In genomic region chr22:37279469-37279868, GRCh38 we compare ENCODE assay signal across 14 cellular contexts. TPM values are rescaled to one million over a fixed set of nuclear protein-coding genes. Genes with fewer than 3 reads are reported as not detected.
DNase-seq lines count a peak whose midpoint lies in the region; ATAC-seq and TF ChIP-seq lines count a peak whose summit lies in the region.
"Had no signal": no experiment of that assay in that cellular context is flagged by ENCODE, and none has a peak within 500 bp of the region (broad histone marks: within the 10 kb centered on the region; RNA-seq: fewer than 3 reads in every experiment).

No MANE protein-coding gene starts in this region.

- H3K36me3 Mint-ChIP-seq in IgD-negative memory B cell (peaks cover 2% of the 10 kb centered on the region), endothelial cell (ENCODE audit: low read depth, unreplicated experiment) (no peaks in the 10 kb centered on the region)
- H3K36me3 Mint-ChIP-seq in stimulated activated effector memory CD8-positive, alpha-beta T cell treated with anti-CD3 and anti-CD28 coated beads, Interleukin-12 subunit alpha, Interleukin-12 subunit beta, amount 100 ng/mL, for 72 hours = peaks cover 36% of the 10 kb centered on the region

- H3K27ac Mint-ChIP-seq in IgD-negative memory B cell = peak overlapping the region in 1 of 3 donors; percentile 78
- peak overlapping the region; percentile 70 for H3K27ac Mint-ChIP-seq in stimulated activated effector memory CD8-positive, alpha-beta T cell treated with anti-CD3 and anti-CD28 coated beads, Interleukin-12 subunit alpha, Interleukin-12 subunit beta, amount 100 ng/mL, for 72 hours
- H3K27ac Mint-ChIP-seq in endothelial cell (ENCODE audit: unreplicated experiment) = no peak overlapping the region
- H3K27ac Mint-ChIP-seq: stimulated activated naive CD8-positive, alpha-beta T cell treated with anti-CD3 and anti-CD28 coated beads, Interleukin-15, amount 100 ng/mL, for 72 hours had no signal

- TF ChIP-seq CTCF in endothelial cell (IDR thresholded peaks at IDR 0.05; ENCODE audit: unreplicated experiment) = no peak

- DNase-seq in SKM-1 (lab: John Stamatoyannopoulos, UW; ENCODE audit: unreplicated experiment) (peak; percentile 82), glomerular visceral epithelial cell (ENCODE audit: extremely low spot score) (peak; percentile 95), iPS-NIHi7 (ENCODE audit: extremely low spot score) (no peak), endothelial cell (ENCODE audit: low spot score) (no peak)
- DNase-seq in stimulated activated effector memory CD8-positive, alpha-beta T cell treated with anti-CD3 and anti-CD28 coated beads, Interleukin-12 subunit alpha, Interleukin-12 subunit beta, amount 100 ng/mL, for 72 hours (ENCODE audit: low spot score in 2 of 2) = no peak
- DNase-seq: CD4-positive, alpha-beta memory T cell; heart right ventricle; NCI-H1436 treated with DMSO at 0.1 percent for 48 hours; SJCRH30; stimulated activated naive CD8-positive, alpha-beta T cell treated with anti-CD3 and anti-CD28 coated beads, Interleukin-15, amount 100 ng/mL, for 72 hours had no signal

- H3K27me3 Mint-ChIP-seq in IgD-negative memory B cell = no peaks in the 10 kb centered on the region
- H3K27me3 Mint-ChIP-seq in endothelial cell (ENCODE audit: unreplicated experiment) = peaks cover 4% of the 10 kb centered on the region
- H3K27me3 Mint-ChIP-seq: stimulated activated naive CD8-positive, alpha-beta T cell treated with anti-CD3 and anti-CD28 coated beads, Interleukin-15, amount 100 ng/mL, for 72 hours had no signal

- ATAC-seq in stimulated activated effector memory CD8-positive, alpha-beta T cell treated with anti-CD3 and anti-CD28 coated beads, Interleukin-12 subunit alpha, Interleukin-12 subunit beta, amount 100 ng/mL, for 72 hours = no peak
- ATAC-seq in HG03025 (IDR thresholded peaks at IDR 0.05; ENCODE audit: low FRiP score, unreplicated experiment) = no peak
- ATAC-seq: heart right ventricle; stimulated activated naive CD8-positive, alpha-beta T cell treated with anti-CD3 and anti-CD28 coated beads, Interleukin-15, amount 100 ng/mL, for 72 hours had no signal

- H3K4me3 Mint-ChIP-seq in IgD-negative memory B cell (peak overlapping the region in 3 of 4 donors; percentile 17 to 82 (median 44)), endothelial cell (ENCODE audit: unreplicated experiment) (no peak overlapping the region)
- peak overlapping the region; percentile 18 for H3K4me3 Mint-ChIP-seq in stimulated activated effector memory CD8-positive, alpha-beta T cell treated with anti-CD3 and anti-CD28 coated beads, Interleukin-12 subunit alpha, Interleukin-12 subunit beta, amount 100 ng/mL, for 72 hours
- H3K4me3 Mint-ChIP-seq: neural crest cell; stimulated activated naive CD8-positive, alpha-beta T cell treated with anti-CD3 and anti-CD28 coated beads, Interleukin-15, amount 100 ng/mL, for 72 hours had no signal

- peaks cover 38 to 40% (median 38%) of the 10 kb centered on the region in 3 donors for H3K4me1 Mint-ChIP-seq in IgD-negative memory B cell
- peaks cover 92% of the 10 kb centered on the region for H3K4me1 Mint-ChIP-seq in stimulated activated effector memory CD8-positive, alpha-beta T cell treated with anti-CD3 and anti-CD28 coated beads, Interleukin-12 subunit alpha, Interleukin-12 subunit beta, amount 100 ng/mL, for 72 hours
- peaks cover 15% of the 10 kb centered on the region for H3K4me1 Mint-ChIP-seq in endothelial cell (ENCODE audit: unreplicated experiment)

- H3K9me3 Mint-ChIP-seq in IgD-negative memory B cell = no peaks in the 10 kb centered on the region
- no peaks in the 10 kb centered on the region for H3K9me3 Mint-ChIP-seq in stimulated activated effector memory CD8-positive, alpha-beta T cell treated with anti-CD3 and anti-CD28 coated beads, Interleukin-12 subunit alpha, Interleukin-12 subunit beta, amount 100 ng/mL, for 72 hours
- no peaks in the 10 kb centered on the region for H3K9me3 Mint-ChIP-seq in endothelial cell (ENCODE audit: unreplicated experiment)
- H3K9me3 Mint-ChIP-seq: neural crest cell had no signal

RNA-seq across cellular contexts. Expression of gene CYTH4, which starts 2.8 kb away (rescaled TPM):
- 70.8 TPM for polyA plus RNA-seq in IgD-negative memory B cell
- 0.33 TPM for total RNA-seq in endothelial cell (ENCODE audit: unreplicated experiment)
- total RNA-seq: cardiac muscle cell, neural crest cell, SJCRH30 had no signal
- polyA plus RNA-seq: cardiac muscle cell had no signal

RNA-seq across cellular contexts. Expression of gene RAC2, which starts 35.4 kb away (rescaled TPM):
- 1,067 TPM for polyA plus RNA-seq in IgD-negative memory B cell
- 16.6 TPM for total RNA-seq in endothelial cell (ENCODE audit: unreplicated experiment)
- total RNA-seq: SJCRH30 had no signal

Comparison
In these comparisons a context has a peak if more than half of its experiments do, and no peak if none do; other contexts are left out.
1. DNase-seq: peak in SKM-1 (single experiment) and glomerular visceral epithelial cell (single experiment); none in stimulated activated effector memory CD8-positive, alpha-beta T cell treated with anti-CD3 and anti-CD28 coated beads, Interleukin-12 subunit alpha, Interleukin-12 subunit beta, amount 100 ng/mL, for 72 hours (0 of 2), iPS-NIHi7 (single experiment) and endothelial cell (single experiment).